1 cellular context compared by ENCODE assay signal in genomic region chr20:8018928-8019177, GRCh38.
TF ChIP-seq lines count a peak whose summit lies in the region.

No MANE protein-coding gene starts in this region.

TF ChIP-seq in HEK293, 187 proteins besides CTCF, POLR2A, EP300 and RAD21 (continued from another document):
- no peak for TF ChIP-seq KLF17 (tag by site-specific recombination; IDR thresholded peaks at IDR 0.05)
- peak; percentile 97 for TF ChIP-seq SCRT2 (tag by site-specific recombination; IDR thresholded peaks at IDR 0.05)
- TF ChIP-seq ZNF600 (tag by site-specific recombination; IDR thresholded peaks at IDR 0.05), result peak; percentile 42; the same call in 1 of the 2 replicates
- TF ChIP-seq SCRT1 (tag by site-specific recombination; IDR thresholded peaks at IDR 0.05; ENCODE audit: borderline replicate concordance), result peak; percentile 90
- TF ChIP-seq ZNF175 (tag by site-specific recombination; IDR thresholded peaks at IDR 0.05), result no peak
- TF ChIP-seq ZNF677 (tag by site-specific recombination; IDR thresholded peaks at IDR 0.05), result no peak
